8 cellular contexts compared by ENCODE assay signal in the genomic region with DNA sequence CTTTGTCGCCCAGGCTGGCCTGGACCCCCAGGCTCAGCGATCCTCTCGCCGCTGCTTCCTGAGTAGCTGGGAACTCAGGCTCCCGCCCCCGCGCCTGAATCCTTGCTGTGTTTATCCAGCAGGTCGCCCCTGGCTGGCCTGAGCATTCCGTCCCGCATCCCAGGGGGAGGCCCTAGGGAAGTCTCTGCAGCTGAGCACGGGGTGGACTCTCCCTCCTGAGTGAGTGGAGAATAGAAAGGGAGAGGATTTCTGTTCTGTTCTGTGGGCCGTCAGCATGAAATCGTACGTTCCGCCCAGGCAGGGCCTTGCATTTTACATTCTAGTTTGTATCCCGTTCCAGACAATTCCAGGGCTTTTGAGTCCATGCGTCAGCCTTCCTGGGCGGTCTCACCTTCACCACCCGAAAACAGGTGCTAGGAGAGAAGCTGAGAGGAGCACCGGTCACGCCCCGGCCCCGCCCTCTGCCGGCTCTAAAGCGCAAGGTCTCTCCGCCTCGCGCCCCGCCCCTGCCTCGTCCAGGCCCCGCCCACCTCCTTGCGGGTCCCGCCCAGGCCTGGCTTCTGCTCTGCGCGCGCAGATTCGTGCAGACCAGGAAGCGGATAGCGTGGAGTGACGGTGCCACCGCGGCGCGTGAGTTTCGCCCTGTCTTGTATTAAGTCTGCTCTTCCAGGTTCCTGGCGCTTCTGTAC. TPM values are rescaled to one million over a fixed set of nuclear protein-coding genes. Genes with fewer than 3 reads are reported as not detected.
DNase-seq lines count a peak whose midpoint lies in the region; ATAC-seq and TF ChIP-seq lines count a peak whose summit lies in the region.

A gene (plus strand): TSS at position 586 of the 689 bp plus-strand sequence. CDS start 15,285 bp downstream, outside the sequence.

- in situ Hi-C loops in mammary epithelial cell (cut with MboI; ENCODE audit: low sequenced_read_pairs in 2 of 2): no loop called here

- H3K27me3 ChIP-seq in AG04450 (ENCODE audit: control insufficient read depth, insufficient read depth, low read length) (no peaks in the 10 kb centered on the region), mammary epithelial cell (ENCODE audit: insufficient read depth, low read length) (no peaks in the 10 kb centered on the region), smooth muscle cell (ENCODE audit: low read depth) (no peaks in the 10 kb centered on the region)

- POLR2A ChIA-PET in AG04450 (lab: Yijun Ruan, JAX): no interaction called here

- 0% methylated on average over 15 of the region's 46 CpGs for WGBS in mammary epithelial cell (ENCODE audit: low coverage, missing lambda C conversion rate)
- WGBS in smooth muscle cell (ENCODE audit: low lambda C conversion rate): 1% methylated on average over 32 of the region's 46 CpGs

- BruUV-seq in mammary epithelial cell (replicated peaks; lab: Mats Ljungman, UMichigan): no TSS peak

- peak within 1 kb of the TSS; percentile 61 for H3K27ac ChIP-seq in AG04450 (ENCODE audit: low read depth, low read length)
- H3K27ac ChIP-seq in VCaP: peak within 1 kb of the TSS; percentile 92
- peak within 1 kb of the TSS; percentile 94 for H3K27ac ChIP-seq in mammary epithelial cell (ENCODE audit: insufficient read depth, low read depth, low read length)
- peak within 1 kb of the TSS; percentile 90 for H3K27ac ChIP-seq in smooth muscle cell (ENCODE audit: low read depth)

- H4K20me1 ChIP-seq in mammary epithelial cell (ENCODE audit: insufficient read depth, low read length) (no peaks in the 10 kb centered on the region), smooth muscle cell (ENCODE audit: low read depth) (peaks cover 7% of the 10 kb centered on the region)

- TF ChIP-seq CTCF in AG04450 (IDR thresholded peaks at IDR 0.05; ENCODE audit: low read depth, low read length) (peak; percentile 50), VCaP (conservative IDR thresholded peaks at IDR 0.05) (no peak), mammary epithelial cell (conservative IDR thresholded peaks at IDR 0.05 in 1 of 2, IDR thresholded peaks at IDR 0.05 in 1 of 2; ENCODE audit: extremely low read depth in 1 of 2, insufficient read depth in 1 of 2, low read depth in 1 of 2, low read length in 2 of 2) (peak in 1 of 2 donors; percentile 33), smooth muscle cell (IDR thresholded peaks at IDR 0.05; ENCODE audit: borderline replicate concordance, insufficient read depth, poor library complexity, severe bottlenecking) (peak; percentile 21)

- no peaks in the 10 kb centered on the region for H3K9me3 ChIP-seq in AG04450 (ENCODE audit: control insufficient read depth, insufficient read depth, low read length)
- peaks cover 4% of the 10 kb centered on the region for H3K9me3 ChIP-seq in mammary epithelial cell (replicated peaks; ENCODE audit: insufficient read depth, low read length)
- no peaks in the 10 kb centered on the region for H3K9me3 ChIP-seq in smooth muscle cell (replicated peaks; ENCODE audit: low read depth)

- no peaks in the 10 kb centered on the region for H3F3A ChIP-seq in smooth muscle cell (ENCODE audit: low read depth)

- dilution Hi-C loops in mammary epithelial cell (cut with HindIII; ENCODE audit: low sequenced_read_pairs): no loop called here

- H3K4me3 ChIP-seq in AG04450 (ENCODE audit: low read depth, low read length) (peak within 1 kb of the TSS; percentile 91), mammary epithelial cell (replicated peaks in 1 of 3; ENCODE audit: insufficient read depth in 1 of 3, low read depth in 2 of 3, low read length in 3 of 3) (peak within 1 kb of the TSS; percentile 77 to 96 (median 91)), smooth muscle cell (peak within 1 kb of the TSS; percentile 78)

- H3K9ac ChIP-seq in mammary epithelial cell (ENCODE audit: insufficient read depth, low read length): peak within 1 kb of the TSS; percentile 95
- peak within 1 kb of the TSS; percentile 93 for H3K9ac ChIP-seq in smooth muscle cell (ENCODE audit: low read depth)

- peak within 1 kb of the TSS; percentile 86 for H3K4me2 ChIP-seq in mammary epithelial cell (ENCODE audit: insufficient read depth, low read depth, low read length)
- H3K4me2 ChIP-seq in smooth muscle cell: peak within 1 kb of the TSS; percentile 100

- peaks cover 7% of the 10 kb centered on the region for H3K4me1 ChIP-seq in mammary epithelial cell (ENCODE audit: insufficient read depth, low read length)
- H3K4me1 ChIP-seq in smooth muscle cell (ENCODE audit: low read depth): peaks cover 13% of the 10 kb centered on the region

- H2AFZ ChIP-seq in mammary epithelial cell (ENCODE audit: low read depth, low read length) (peak within 1 kb of the TSS; percentile 99), smooth muscle cell (ENCODE audit: low read depth) (peak within 1 kb of the TSS; percentile 86)

- ATAC-seq in GM18867 (IDR thresholded peaks at IDR 0.05; ENCODE audit: unreplicated experiment) (peak; percentile 92), HG03097 (IDR thresholded peaks at IDR 0.05; ENCODE audit: low FRiP score, unreplicated experiment) (peak; percentile 98)

- peak; percentile 69 for DNase-seq in AG04450 (ENCODE audit: low read depth, low spot score)
- peak; percentile 91 for DNase-seq in NCI-H2171 (lab: John Stamatoyannopoulos, UW)
- peak; percentile 97 for DNase-seq in mammary epithelial cell
- peak; percentile 90 for DNase-seq in iPS-NIHi11 (ENCODE audit: low spot score)
- peak; percentile 90 for DNase-seq in smooth muscle cell (lab: John Stamatoyannopoulos, UW; ENCODE audit: unreplicated experiment)

- CTCF ChIA-PET in AG04450 (lab: Charles Lee) (interaction anchor here (0.7 kb wide), 1 partner anchor 65 kb away, joined by 3 read pairs; no protein-coding TSS in a partner anchor), mammary epithelial cell (lab: Charles Lee; ENCODE audit: low non-redundant PET) (no interaction called here)

- H3K36me3 ChIP-seq in mammary epithelial cell (ENCODE audit: insufficient read depth, low read length) (peaks cover 8% of the 10 kb centered on the region), smooth muscle cell (ENCODE audit: low read depth) (no peaks in the 10 kb centered on the region)

- H3K79me2 ChIP-seq in mammary epithelial cell (ENCODE audit: insufficient read depth, low read length) (peaks cover 37% of the 10 kb centered on the region), smooth muscle cell (ENCODE audit: low read depth) (peaks cover 34% of the 10 kb centered on the region)

- intact Hi-C loops in mammary epithelial cell (cut with micrococcal nuclease): loop anchor here (5.0 to 10.0 kb wide), 3 partner anchors 36 to 683 kb away; a partner anchor contains a TSS

RNA-seq across cellular contexts. Expression of the gene that starts here (rescaled TPM):
- polyA plus RNA-seq in AG04450 (2011; rRNA removed): 9.1 and 12.5 TPM in 2 replicates
- polyA minus RNA-seq in AG04450 (2011; rRNA and poly(A)+ RNA removed): 7.5 and 13.2 TPM in 2 replicates
- total RNA-seq in mammary epithelial cell: 10 to 100 TPM; 10.3 to 11.0 TPM
- polyA plus RNA-seq in mammary epithelial cell: 7.4 TPM
- polyA minus RNA-seq in mammary epithelial cell: 4.8 TPM
- 14.5 and 24.1 TPM in 2 replicates for total RNA-seq in smooth muscle cell
- polyA plus RNA-seq in smooth muscle cell: 10.4 and 11.0 TPM in 2 replicates

Comparison
In these comparisons a context has a peak if more than half of its experiments do, and no peak if none do; other contexts are left out.
1. Peak in every context shown above with its lines: DNase-seq, ATAC-seq, H3K4me3 ChIP-seq and H3K27ac ChIP-seq.